8 cellular contexts compared by ENCODE assay signal in the genomic region with DNA sequence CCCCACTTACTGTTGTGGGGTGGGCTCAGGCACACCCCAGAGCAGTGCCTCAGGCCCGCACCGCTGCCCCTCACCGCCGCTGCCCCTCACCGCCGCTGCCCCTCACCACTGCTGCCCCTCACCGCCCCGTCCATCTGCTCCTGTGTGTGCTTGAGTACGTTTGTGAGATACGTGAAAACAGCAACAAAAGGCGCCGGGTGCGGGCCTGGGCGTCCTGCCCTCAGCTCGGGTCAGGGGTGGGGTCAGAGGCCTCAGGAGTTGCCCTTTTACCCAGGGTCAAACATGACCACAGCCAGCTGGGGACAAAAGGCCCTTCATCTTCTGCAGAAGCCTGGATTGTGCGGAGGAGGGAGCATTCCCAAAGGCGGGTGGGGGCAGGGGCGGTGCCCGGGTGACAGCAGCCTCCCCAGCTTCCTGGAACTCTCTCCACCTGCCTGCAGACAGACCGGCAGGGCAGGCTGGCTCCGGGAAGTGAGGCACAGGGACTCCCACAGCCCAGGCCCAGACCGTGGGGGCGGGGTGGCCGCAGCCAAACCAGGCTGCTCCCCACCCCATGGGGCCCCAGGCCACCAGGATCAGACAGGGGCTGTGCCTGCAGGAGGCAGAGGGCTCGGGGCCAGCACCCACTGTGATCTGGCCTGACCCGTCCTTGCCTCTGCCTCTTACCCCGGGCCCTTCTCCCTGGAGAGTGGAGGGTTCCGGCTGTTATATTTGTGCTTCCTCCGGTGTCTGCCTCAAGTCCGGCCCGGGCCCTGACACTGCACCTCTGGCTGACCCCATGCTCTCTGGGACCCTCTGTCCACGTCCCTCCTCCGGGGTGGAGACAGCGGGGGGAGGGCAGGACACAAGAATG. TPM values are rescaled to one million over a fixed set of nuclear protein-coding genes. Genes with fewer than 3 reads are reported as not detected.
DNase-seq lines count a peak whose midpoint lies in the region; ATAC-seq and TF ChIP-seq lines count a peak whose summit lies in the region.

No MANE protein-coding gene starts in this region.

- H3K27ac Mint-ChIP-seq in nephron progenitor cell: peak overlapping the region; percentile 72

- H3K27me3 ChIP-seq in A673 (replicated peaks; ENCODE audit: insufficient read depth, low read depth, low read length, poor library complexity): no peaks in the 10 kb centered on the region

- ATAC-seq in HG03108 (IDR thresholded peaks at IDR 0.05; ENCODE audit: unreplicated experiment) (no peak), GM21528 (IDR thresholded peaks at IDR 0.05; ENCODE audit: low FRiP score, unreplicated experiment) (no peak)

- BruUV-seq in A673 (replicated peaks; lab: Mats Ljungman, UMichigan): no TSS peak

- H3K4me3 ChIP-seq in A673 (ENCODE audit: low read depth, low read length, poor library complexity, severe bottlenecking): no peak overlapping the region

- no peaks in the 10 kb centered on the region for H3K36me3 Mint-ChIP-seq in nephron progenitor cell (ENCODE audit: low read depth)

- intact Hi-C loops in A673 (cut with micrococcal nuclease; ENCODE audit: unreplicated experiment): no loop called here

- H3K9me3 ChIP-seq in A673 (ENCODE audit: low read depth, low read length, poor library complexity, severe bottlenecking): no peaks in the 10 kb centered on the region

- CTCF ChIA-PET in A673 (lab: Charles Lee): no interaction called here

- peak overlapping the region; percentile 48 for H3K4me3 Mint-ChIP-seq in nephron progenitor cell

- peaks cover 47% of the 10 kb centered on the region for H3K4me1 Mint-ChIP-seq in nephron progenitor cell

- no peaks in the 10 kb centered on the region for H3K36me3 ChIP-seq in A673 (ENCODE audit: insufficient read depth, low read length, poor library complexity, severe bottlenecking)

- H3K27ac ChIP-seq in epithelial cell of prostate (peak overlapping the region; percentile 93), A673 (ENCODE audit: low read depth, low read length, poor library complexity, severe bottlenecking) (no peak overlapping the region)

- POLR2A ChIA-PET in A673 (lab: Charles Lee; ENCODE audit: low non-redundant PET): no interaction called here

- H3K27me3 Mint-ChIP-seq in nephron progenitor cell (ENCODE audit: low read depth, poor library complexity): no peaks in the 10 kb centered on the region

- DNase-seq in DMS53 treated with DMSO at 0.1 percent for 48 hours (lab: John Stamatoyannopoulos, UW; ENCODE audit: unreplicated experiment): peak; percentile 91
- peak; percentile 43 for DNase-seq in NCI-H446 treated with DMSO at 0.1 percent for 48 hours (lab: John Stamatoyannopoulos, UW)
- no peak for DNase-seq in epithelial cell of prostate (ENCODE audit: low read depth, low spot score)
- peak; percentile 69 for DNase-seq in nephron progenitor cell
- no peak for DNase-seq in NCI-H1092 (lab: John Stamatoyannopoulos, UW)
- no peak for DNase-seq in A673 (ENCODE audit: low spot score)

- peaks cover 11% of the 10 kb centered on the region for H3K4me1 ChIP-seq in A673 (ENCODE audit: insufficient read depth, low read length, poor library complexity, severe bottlenecking)

- H3K9me3 Mint-ChIP-seq in nephron progenitor cell: peaks cover 5% of the 10 kb centered on the region

- TF ChIP-seq CTCF in nephron progenitor cell (IDR thresholded peaks at IDR 0.05): no peak
- no peak for TF ChIP-seq CTCF in A673 (conservative IDR thresholded peaks at IDR 0.05; ENCODE audit: low read depth, low read length)

RNA-seq across cellular contexts. Expression of a gene that starts 2.3 kb away (rescaled TPM):
- 0.92 and 2.7 TPM in 2 replicates for total RNA-seq in A673 (2021)

RNA-seq across cellular contexts. Expression of a gene that starts 12.1 kb away (rescaled TPM):
- not detected in 2 replicates for total RNA-seq in A673 (2021)

RNA-seq across cellular contexts. Expression of a gene that starts 16.3 kb away (rescaled TPM):
- total RNA-seq in A673 (2021): 0.22 and 0.39 TPM in 2 replicates

RNA-seq across cellular contexts. Expression of a gene that starts 26.1 kb away (rescaled TPM):
- 137 and 151 TPM in 2 replicates for total RNA-seq in A673 (2021)

RNA-seq across cellular contexts. Expression of a gene that starts 34.0 kb away (rescaled TPM):
- 206 and 213 TPM in 2 replicates for total RNA-seq in A673 (2021)

Comparison
In these comparisons a context has a peak if more than half of its experiments do, and no peak if none do; other contexts are left out.
1. DNase-seq: peak in DMS53 treated with DMSO at 0.1 percent for 48 hours (single experiment), NCI-H446 treated with DMSO at 0.1 percent for 48 hours (single experiment) and nephron progenitor cell (single experiment); none in epithelial cell of prostate (single experiment), NCI-H1092 (single experiment) and A673 (single experiment).